Comparison of ENCODE assay signal across 4 cellular contexts in genomic region chr19:41750248-41751134, GRCh38. TPM values are rescaled to one million over a fixed set of nuclear protein-coding genes. Genes with fewer than 3 reads are reported as not detected.
"Had no signal": no experiment of that assay in that cellular context is flagged by ENCODE, and none has a peak within 500 bp of the region (broad histone marks: within the 10 kb centered on the region; RNA-seq: fewer than 3 reads in every experiment).

No MANE protein-coding gene starts in this region.

RNA-seq across cellular contexts. Expression of gene CEACAM6, which starts 4.8 kb away (rescaled TPM):
- total RNA-seq: frontal cortex, lung microvascular endothelial cell had no signal

RNA-seq across cellular contexts. Expression of gene CEACAM5, which starts 42.1 kb away (rescaled TPM):
- total RNA-seq: frontal cortex; lung microvascular endothelial cell; naive thymus-derived CD4-positive, alpha-beta T cell had no signal

RNA-seq across cellular contexts. Expression of gene CEACAM3, which starts 45.9 kb away (rescaled TPM):
- total RNA-seq: frontal cortex, lung microvascular endothelial cell, T-cell had no signal
